ENCODE assay signal across 37 cellular contexts in the genomic region with DNA sequence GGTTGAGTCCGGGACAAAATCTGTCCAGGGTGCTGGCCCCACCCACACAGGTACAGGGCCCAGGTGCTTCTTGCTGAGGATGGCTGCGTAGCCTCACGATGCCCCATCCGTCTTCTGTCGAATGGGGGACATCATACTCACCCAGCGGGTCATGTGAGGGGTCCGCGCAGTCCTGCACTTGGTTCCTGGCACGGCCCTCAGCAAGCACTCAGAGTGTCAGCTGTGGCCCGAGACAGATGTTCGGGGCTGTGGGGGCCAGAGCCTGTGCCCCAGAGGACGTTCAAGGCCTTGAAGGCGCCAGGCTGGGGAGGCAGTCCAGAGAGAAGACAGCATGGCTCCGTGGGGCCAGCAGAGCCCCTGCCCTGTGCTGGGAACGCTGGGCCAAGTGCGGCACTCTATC. TPM values are rescaled to one million over a fixed set of nuclear protein-coding genes. Genes with fewer than 3 reads are reported as not detected.
"Had no signal": no experiment of that assay in that cellular context is flagged by ENCODE, and none has a peak within 500 bp of the region (broad histone marks: within the 10 kb centered on the region; RNA-seq: fewer than 3 reads in every experiment).

No MANE protein-coding gene starts in this region.

- H3K9me3 ChIP-seq: adrenal gland, body of pancreas, breast epithelium had no signal

- H3K4me3 ChIP-seq: adrenal gland, body of pancreas, breast epithelium had no signal

- FAIRE-seq: astrocyte, TTC549 had no signal

- H3K27ac ChIP-seq: adrenal gland, body of pancreas, brain microvascular endothelial cell, breast epithelium, VCaP had no signal

- DNase-seq: activated B cell treated with CpG ODN at 0.5 μM for 24 hours; activated CD4-positive, alpha-beta memory T cell treated with anti-CD3 and anti-CD28 coated beads for 36 hours; activated CD4-positive, alpha-beta T cell treated with anti-CD3 and anti-CD28 coated beads for 4 hours; activated CD4-positive, alpha-beta T cell treated with anti-CD3 and anti-CD28 coated beads, Interleukin-2, amount 10 ng/mL, durations not matched to agents 24 days and 14 days; activated CD4-positive, alpha-beta T cell treated with anti-CD3 and anti-CD28 coated beads, Interleukin-2, amount 50 U/mL, for 1 hour; activated CD4-positive, alpha-beta T cell treated with anti-CD3 and anti-CD28 coated beads, Interleukin-2, amount 50 U/mL, for 4 hours; activated CD4-positive, CD25-positive, alpha-beta regulatory T cell treated with anti-CD3 and anti-CD28 coated beads, Interleukin-2, amount 50 U/mL, for 72 hours; activated CD8-positive, alpha-beta memory T cell treated with anti-CD3 and anti-CD28 coated beads, Interleukin-2, amount 50 U/mL, for 4 hours; activated CD8-positive, alpha-beta T cell treated with anti-CD3 and anti-CD28 coated beads for 36 hours; activated effector memory CD4-positive, alpha-beta T cell treated with anti-CD3 and anti-CD28 coated beads, Interleukin-2, amount 50 U/mL, for 16 hours; activated gamma-delta T cell treated with Interleukin-2 at 50 U/mL for 16 hours; activated naive CD4-positive, alpha-beta T cell; activated naive CD4-positive, alpha-beta T cell treated with anti-CD3 and anti-CD28 coated beads for 36 hours; activated naive CD4-positive, alpha-beta T cell treated with anti-CD3 and anti-CD28 coated beads, Interleukin-2, amount 50 U/mL, for 16 hours; activated naive CD8-positive, alpha-beta T cell treated with anti-CD3 and anti-CD28 coated beads for 36 hours; activated T-cell treated with anti-CD3 and anti-CD28 coated beads for 4 hours; activated T-cell treated with anti-CD3 and anti-CD28 coated beads, Interleukin-2, amount 50 U/mL, for 1 hour; activated T-cell treated with anti-CD3 and anti-CD28 coated beads, Interleukin-2, amount 50 U/mL, for 4 hours; activated T-cell treated with anti-CD3 and anti-CD28 coated beads, Interleukin-2, amount 50 U/mL, for 72 hours; amniotic stem cell; aorta; body of pancreas; brain microvascular endothelial cell; central memory CD4-positive, alpha-beta T cell; T-helper 2 cell; T-helper 9 cell had no signal

- ATAC-seq: activated CD8-positive, alpha-beta T cell treated with anti-CD3 and anti-CD28 coated beads for 36 hours; activated naive CD4-positive, alpha-beta T cell treated with anti-CD3 and anti-CD28 coated beads, Interleukin-2, amount 50 U/mL, for 72 hours; activated T-cell treated with anti-CD3 and anti-CD28 coated beads, Interleukin-2, amount 50 U/mL, for 4 hours; activated T-cell treated with anti-CD3 and anti-CD28 coated beads, Interleukin-2, amount 50 U/mL, for 72 hours; activated T-helper 17 cell treated with anti-CD3 and anti-CD28 coated beads, Interleukin-2, amount 50 U/mL, for 72 hours; body of pancreas had no signal

- H3K36me3 ChIP-seq: adrenal gland, brain microvascular endothelial cell, breast epithelium had no signal

RNA-seq across cellular contexts. Expression of gene NR5A1, which starts 27.8 kb away (rescaled TPM):
- total RNA-seq: activated B cell treated with CpG ODN at 0.5 μM for 24 hours; activated CD4-positive, alpha-beta memory T cell treated with anti-CD3 and anti-CD28 coated beads for 36 hours; activated CD4-positive, alpha-beta T cell treated with anti-CD3 and anti-CD28 coated beads, Interleukin-2, amount 10 ng/mL, durations not matched to agents 24 days and 14 days; activated CD8-positive, alpha-beta memory T cell treated with anti-CD3 and anti-CD28 coated beads for 36 hours; activated CD8-positive, alpha-beta T cell treated with anti-CD3 and anti-CD28 coated beads for 36 hours; activated naive CD4-positive, alpha-beta T cell treated with anti-CD3 and anti-CD28 coated beads for 36 hours; activated naive CD4-positive, alpha-beta T cell treated with anti-CD3 and anti-CD28 coated beads, Interleukin-2, amount 50 U/mL, for 72 hours; activated naive CD8-positive, alpha-beta T cell treated with anti-CD3 and anti-CD28 coated beads for 36 hours; activated T-helper 1 cell treated with anti-CD3 and anti-CD28 coated beads, Interleukin-12 subunit alpha, Interleukin-12 subunit beta, Interleukin-2, Interleukin-4 antibody, amounts not matched to agents 30 ng/mL and 10 ng/mL and 1 ng/mL, durations not matched to agents 14 hours and 24 hours and 36 hours; activated T-helper 17 cell treated with anti-CD3 and anti-CD28 coated beads, Interleukin-2, amount 50 U/mL, for 72 hours; aorta; astrocyte; body of pancreas; breast epithelium; cardiac septum; cerebellum had no signal
- polyA plus RNA-seq: aorta had no signal

RNA-seq across cellular contexts. Expression of gene ADGRD2, which starts 29.1 kb away (rescaled TPM):
- total RNA-seq: activated B cell treated with CpG ODN at 0.5 μM for 24 hours; activated CD4-positive, alpha-beta memory T cell treated with anti-CD3 and anti-CD28 coated beads for 36 hours; activated CD4-positive, alpha-beta T cell treated with anti-CD3 and anti-CD28 coated beads, Interleukin-2, amount 10 ng/mL, durations not matched to agents 24 days and 14 days; activated CD8-positive, alpha-beta memory T cell treated with anti-CD3 and anti-CD28 coated beads for 36 hours; activated CD8-positive, alpha-beta T cell treated with anti-CD3 and anti-CD28 coated beads for 36 hours; activated naive CD4-positive, alpha-beta T cell treated with anti-CD3 and anti-CD28 coated beads for 36 hours; activated naive CD4-positive, alpha-beta T cell treated with anti-CD3 and anti-CD28 coated beads, Interleukin-2, amount 50 U/mL, for 72 hours; activated naive CD8-positive, alpha-beta T cell treated with anti-CD3 and anti-CD28 coated beads for 36 hours; activated T-cell treated with anti-CD3 and anti-CD28 coated beads, Interleukin-2, amount 50 U/mL, for 4 hours; activated T-cell treated with anti-CD3 and anti-CD28 coated beads, Interleukin-2, amount 50 U/mL, for 72 hours; activated T-helper 1 cell treated with anti-CD3 and anti-CD28 coated beads, Interleukin-12 subunit alpha, Interleukin-12 subunit beta, Interleukin-2, Interleukin-4 antibody, amounts not matched to agents 30 ng/mL and 10 ng/mL and 1 ng/mL, durations not matched to agents 14 hours and 24 hours and 36 hours; activated T-helper 17 cell treated with anti-CD3 and anti-CD28 coated beads, Interleukin-2, amount 50 U/mL, for 72 hours; aorta; astrocyte; body of pancreas; cardiac septum had no signal
- polyA plus RNA-seq: aorta had no signal
